1 cellular context compared by ENCODE assay signal in the genomic region with DNA sequence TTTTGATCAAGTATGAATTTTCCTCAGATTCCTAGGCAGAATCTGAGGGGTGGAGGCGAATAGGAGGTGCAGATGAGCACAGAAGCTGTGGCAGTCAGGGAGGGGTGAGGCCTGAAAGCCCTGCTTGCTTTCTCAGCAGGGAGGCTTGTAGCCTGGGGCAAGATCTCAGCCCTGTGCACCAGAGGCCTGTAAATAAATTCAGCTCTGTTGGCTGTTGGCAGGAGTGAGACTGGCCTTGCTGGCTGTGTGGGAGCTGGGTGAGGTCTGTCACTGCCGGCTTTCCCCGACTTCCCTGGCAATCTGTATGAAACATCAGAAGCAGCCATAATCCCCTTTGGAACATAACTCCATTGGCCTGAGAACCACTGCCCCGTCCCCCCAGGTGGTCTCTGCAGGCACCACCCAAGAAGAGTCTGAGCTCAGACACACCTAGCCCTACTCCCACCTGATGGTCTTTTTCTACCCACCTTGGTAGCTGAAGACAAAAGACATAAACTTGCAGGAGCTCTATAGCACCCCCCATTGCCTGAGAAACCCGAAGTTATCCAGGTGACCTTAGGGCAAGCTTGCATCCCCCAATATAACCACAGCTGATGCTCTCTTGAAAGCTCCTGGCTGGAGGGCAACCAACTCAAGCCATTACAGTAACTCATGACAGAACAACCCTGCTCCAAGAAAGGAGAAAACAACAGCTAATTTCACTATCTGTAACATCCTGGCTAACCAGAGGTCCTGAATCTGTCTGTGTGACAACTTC.
TF ChIP-seq lines count a peak whose summit lies in the region.

No MANE protein-coding gene starts in this region.

TF ChIP-seq in HepG2, 621 proteins besides CTCF, POLR2A, EP300 and RAD21 (continued from another document):
- TF ChIP-seq BCL6 (CRISPR knock-in tag; IDR thresholded peaks at IDR 0.05) (no peak), MAFK (conservative IDR thresholded peaks at IDR 0.05 in 1 of 2, IDR thresholded peaks at IDR 0.05 in 1 of 2; ENCODE audit: low read length in 2 of 2) (no peak), RBFOX2 (IDR thresholded peaks at IDR 0.05; ENCODE audit: low read depth, low read length) (peak; percentile 62), HDAC2 (CRISPR knock-in tag; IDR thresholded peaks at IDR 0.05) (no peak), ZFX (CRISPR knock-in tag; IDR thresholded peaks at IDR 0.05; ENCODE audit: low read depth) (peak; percentile 28; the same call in 1 of the 2 replicates), SMAD9 (CRISPR knock-in tag; IDR thresholded peaks at IDR 0.05) (no peak), ZNF501 (CRISPR knock-in tag; IDR thresholded peaks at IDR 0.05) (peak; percentile 7; the same call in 1 of the 2 replicates), ZNF547 (CRISPR knock-in tag; IDR thresholded peaks at IDR 0.05) (no peak), SRY (CRISPR knock-in tag; IDR thresholded peaks at IDR 0.05) (no peak), E2F5 (CRISPR knock-in tag; conservative IDR thresholded peaks at IDR 0.05) (0 out of 2 replicates have a peak, but pooled peaks have one; percentile 21), ZNF232 (CRISPR knock-in tag; IDR thresholded peaks at IDR 0.05; ENCODE audit: borderline replicate concordance) (no peak), TFE3 (CRISPR knock-in tag; IDR thresholded peaks at IDR 0.05) (no peak), RBM22 (optimal IDR thresholded peaks at IDR 0.05; ENCODE audit: low read length) (peak; percentile 83), CBX2 (IDR thresholded peaks at IDR 0.05; ENCODE audit: low read depth, low read length) (no peak), CBX2 (CRISPR knock-in tag; IDR thresholded peaks at IDR 0.05; ENCODE audit: low read depth) (no peak), NFIB (CRISPR knock-in tag; IDR thresholded peaks at IDR 0.05; ENCODE audit: borderline replicate concordance) (no peak), RXRB (CRISPR knock-in tag; IDR thresholded peaks at IDR 0.05; ENCODE audit: borderline replicate concordance) (0 out of 2 replicates have a peak, but pooled peaks have one; percentile 7), POLR2G (IDR thresholded peaks at IDR 0.05; ENCODE audit: low read depth, low read length) (peak; percentile 61), ZSCAN9 (CRISPR knock-in tag; IDR thresholded peaks at IDR 0.05; ENCODE audit: borderline replicate concordance) (0 out of 2 replicates have a peak, but pooled peaks have one; percentile 28)
- TF ChIP-seq, protein P1, sequence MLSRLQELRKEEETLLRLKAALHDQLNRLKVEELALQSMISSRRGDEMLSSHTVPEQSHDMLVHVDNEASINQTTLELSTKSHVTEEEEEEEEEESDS (CRISPR knock-in tag; IDR thresholded peaks at IDR 0.05; ENCODE audit: borderline replicate concordance), result no peak
- TF ChIP-seq, protein P2, sequence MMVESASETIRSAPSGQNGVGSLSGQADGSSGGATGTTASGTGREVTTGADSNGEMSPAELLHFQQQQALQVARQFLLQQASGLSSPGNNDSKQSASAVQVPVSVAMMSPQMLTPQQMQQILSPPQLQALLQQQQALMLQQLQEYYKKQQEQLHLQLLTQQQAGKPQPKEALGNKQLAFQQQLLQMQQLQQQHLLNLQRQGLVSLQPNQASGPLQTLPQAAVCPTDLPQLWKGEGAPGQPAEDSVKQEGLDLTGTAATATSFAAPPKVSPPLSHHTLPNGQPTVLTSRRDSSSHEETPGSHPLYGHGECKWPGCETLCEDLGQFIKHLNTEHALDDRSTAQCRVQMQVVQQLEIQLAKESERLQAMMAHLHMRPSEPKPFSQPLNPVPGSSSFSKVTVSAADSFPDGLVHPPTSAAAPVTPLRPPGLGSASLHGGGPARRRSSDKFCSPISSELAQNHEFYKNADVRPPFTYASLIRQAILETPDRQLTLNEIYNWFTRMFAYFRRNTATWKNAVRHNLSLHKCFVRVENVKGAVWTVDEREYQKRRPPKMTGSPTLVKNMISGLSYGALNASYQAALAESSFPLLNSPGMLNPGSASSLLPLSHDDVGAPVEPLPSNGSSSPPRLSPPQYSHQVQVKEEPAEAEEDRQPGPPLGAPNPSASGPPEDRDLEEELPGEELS (CRISPR knock-in tag; IDR thresholded peaks at IDR 0.05), result no peak
- TF ChIP-seq, protein P3, sequence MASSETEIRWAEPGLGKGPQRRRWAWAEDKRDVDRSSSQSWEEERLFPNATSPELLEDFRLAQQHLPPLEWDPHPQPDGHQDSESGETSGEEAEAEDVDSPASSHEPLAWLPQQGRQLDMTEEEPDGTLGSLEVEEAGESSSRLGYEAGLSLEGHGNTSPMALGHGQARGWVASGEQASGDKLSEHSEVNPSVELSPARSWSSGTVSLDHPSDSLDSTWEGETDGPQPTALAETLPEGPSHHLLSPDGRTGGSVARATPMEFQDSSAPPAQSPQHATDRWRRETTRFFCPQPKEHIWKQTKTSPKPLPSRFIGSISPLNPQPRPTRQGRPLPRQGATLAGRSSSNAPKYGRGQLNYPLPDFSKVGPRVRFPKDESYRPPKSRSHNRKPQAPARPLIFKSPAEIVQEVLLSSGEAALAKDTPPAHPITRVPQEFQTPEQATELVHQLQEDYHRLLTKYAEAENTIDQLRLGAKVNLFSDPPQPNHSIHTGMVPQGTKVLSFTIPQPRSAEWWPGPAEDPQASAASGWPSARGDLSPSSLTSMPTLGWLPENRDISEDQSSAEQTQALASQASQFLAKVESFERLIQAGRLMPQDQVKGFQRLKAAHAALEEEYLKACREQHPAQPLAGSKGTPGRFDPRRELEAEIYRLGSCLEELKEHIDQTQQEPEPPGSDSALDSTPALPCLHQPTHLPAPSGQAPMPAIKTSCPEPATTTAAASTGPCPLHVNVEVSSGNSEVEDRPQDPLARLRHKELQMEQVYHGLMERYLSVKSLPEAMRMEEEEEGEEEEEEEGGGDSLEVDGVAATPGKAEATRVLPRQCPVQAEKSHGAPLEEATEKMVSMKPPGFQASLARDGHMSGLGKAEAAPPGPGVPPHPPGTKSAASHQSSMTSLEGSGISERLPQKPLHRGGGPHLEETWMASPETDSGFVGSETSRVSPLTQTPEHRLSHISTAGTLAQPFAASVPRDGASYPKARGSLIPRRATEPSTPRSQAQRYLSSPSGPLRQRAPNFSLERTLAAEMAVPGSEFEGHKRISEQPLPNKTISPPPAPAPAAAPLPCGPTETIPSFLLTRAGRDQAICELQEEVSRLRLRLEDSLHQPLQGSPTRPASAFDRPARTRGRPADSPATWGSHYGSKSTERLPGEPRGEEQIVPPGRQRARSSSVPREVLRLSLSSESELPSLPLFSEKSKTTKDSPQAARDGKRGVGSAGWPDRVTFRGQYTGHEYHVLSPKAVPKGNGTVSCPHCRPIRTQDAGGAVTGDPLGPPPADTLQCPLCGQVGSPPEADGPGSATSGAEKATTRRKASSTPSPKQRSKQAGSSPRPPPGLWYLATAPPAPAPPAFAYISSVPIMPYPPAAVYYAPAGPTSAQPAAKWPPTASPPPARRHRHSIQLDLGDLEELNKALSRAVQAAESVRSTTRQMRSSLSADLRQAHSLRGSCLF (CRISPR knock-in tag; IDR thresholded peaks at IDR 0.05; ENCODE audit: borderline replicate concordance), result no peak
